ENCODE assay signal across 14 cellular contexts in the genomic region with DNA sequence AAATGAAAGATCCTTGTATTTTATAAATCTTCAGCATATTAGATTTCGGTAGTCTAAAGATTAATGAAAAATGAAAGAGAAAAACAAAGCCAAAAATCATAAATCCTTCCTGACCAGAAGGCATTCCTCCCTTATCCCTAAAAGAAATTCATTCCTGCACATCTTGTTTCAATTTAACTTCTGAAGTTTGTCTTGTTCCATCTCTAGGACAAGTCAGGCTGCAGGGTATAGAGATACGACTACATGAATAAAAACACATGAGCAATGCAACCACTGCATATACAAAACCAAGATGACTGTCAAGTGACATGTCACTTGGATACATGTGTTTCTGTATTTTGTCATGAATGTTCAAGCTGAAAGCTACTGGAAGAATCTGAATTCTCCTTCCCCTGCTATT.
"Had no signal": no experiment of that assay in that cellular context is flagged by ENCODE, and none has a peak within 500 bp of the region (broad histone marks: within the 10 kb centered on the region; RNA-seq: fewer than 3 reads in every experiment).

No MANE protein-coding gene starts in this region.

- H3K36me3 ChIP-seq: cardiac muscle cell, heart right ventricle, neutrophil had no signal

- H3K36me3 Mint-ChIP-seq: activated naive CD8-positive, alpha-beta T cell treated with anti-CD3 and anti-CD28 coated beads for 36 hours had no signal

- H3K4me1 ChIP-seq: parathyroid adenoma had no signal

- H3K9me3 ChIP-seq: heart right ventricle, neutrophil had no signal

- H3K4me3 Mint-ChIP-seq: activated naive CD8-positive, alpha-beta T cell treated with anti-CD3 and anti-CD28 coated beads for 36 hours; effector memory CD8-positive, alpha-beta T cell; stimulated activated naive B cell treated with anti-CD40 and anti-IgM and Interleukin-4, amounts not matched to agents 10 μg/mL and 1 μg/mL and 100 μg/mL, for 72 hours had no signal

- H3K27me3 ChIP-seq: heart right ventricle, neutrophil had no signal

- H3K27ac ChIP-seq: cardiac muscle cell, heart right ventricle, neutrophil, parathyroid adenoma had no signal

- ATAC-seq: effector memory CD8-positive, alpha-beta T cell; heart right ventricle; left ventricle myocardium superior; sciatic nerve had no signal

- H3K4me3 ChIP-seq: cardiac muscle cell, heart right ventricle had no signal

- H2AFZ ChIP-seq: parathyroid adenoma had no signal

- H3K27ac Mint-ChIP-seq: activated naive CD8-positive, alpha-beta T cell treated with anti-CD3 and anti-CD28 coated beads for 36 hours; effector memory CD8-positive, alpha-beta T cell; stimulated activated naive B cell treated with anti-CD40 and anti-IgM and Interleukin-4, amounts not matched to agents 10 μg/mL and 1 μg/mL and 100 μg/mL, for 72 hours had no signal

- DNase-seq: activated CD4-positive, alpha-beta T cell treated with anti-CD3 and anti-CD28 coated beads, Interleukin-2, amount 50 U/mL, for 4 hours; activated gamma-delta T cell; activated naive CD8-positive, alpha-beta T cell treated with anti-CD3 and anti-CD28 coated beads for 36 hours; amygdala; dermis blood vessel endothelial cell; effector memory CD8-positive, alpha-beta T cell; heart right ventricle; left ventricle myocardium superior; stimulated activated CD4-positive, alpha-beta T cell treated with anti-CD3 and anti-CD28 coated beads, Interleukin-4, amount 100 ng/mL, for 4 hours; stimulated activated naive B cell treated with anti-CD40 and anti-IgM and Interleukin-4, amounts not matched to agents 10 μg/mL and 1 μg/mL and 100 μg/mL, for 72 hours had no signal

- H3K27me3 Mint-ChIP-seq: activated naive CD8-positive, alpha-beta T cell treated with anti-CD3 and anti-CD28 coated beads for 36 hours; effector memory CD8-positive, alpha-beta T cell; stimulated activated naive B cell treated with anti-CD40 and anti-IgM and Interleukin-4, amounts not matched to agents 10 μg/mL and 1 μg/mL and 100 μg/mL, for 72 hours had no signal

- H3K9ac ChIP-seq: parathyroid adenoma had no signal

- H3K9me3 Mint-ChIP-seq: activated naive CD8-positive, alpha-beta T cell treated with anti-CD3 and anti-CD28 coated beads for 36 hours; effector memory CD8-positive, alpha-beta T cell; stimulated activated naive B cell treated with anti-CD40 and anti-IgM and Interleukin-4, amounts not matched to agents 10 μg/mL and 1 μg/mL and 100 μg/mL, for 72 hours had no signal

- H3K4me1 Mint-ChIP-seq: activated naive CD8-positive, alpha-beta T cell treated with anti-CD3 and anti-CD28 coated beads for 36 hours had no signal
